ENCODE assay signal across 23 cellular contexts in the genomic region with DNA sequence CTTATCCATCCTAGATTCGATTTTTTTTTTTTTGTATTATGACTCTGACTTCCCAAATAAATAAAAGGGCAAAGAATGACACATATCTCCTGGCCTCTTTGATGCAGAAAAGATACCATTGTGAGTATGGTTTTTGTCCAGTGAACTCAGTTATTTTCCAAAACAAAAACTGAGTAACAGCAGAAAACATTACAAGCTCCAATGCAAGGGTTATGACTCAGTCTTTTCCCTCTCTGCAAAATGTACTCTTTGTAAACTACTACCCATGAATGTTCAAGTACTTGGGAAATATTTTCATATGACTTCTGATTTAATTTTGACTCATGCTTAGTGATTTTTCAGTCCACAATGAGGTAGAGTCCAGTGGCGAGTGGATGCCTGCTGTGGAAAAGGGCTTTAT.
DNase-seq lines count a peak whose midpoint lies in the region; ATAC-seq and TF ChIP-seq lines count a peak whose summit lies in the region.
"Had no signal": no experiment of that assay in that cellular context is flagged by ENCODE, and none has a peak within 500 bp of the region (broad histone marks: within the 10 kb centered on the region; RNA-seq: fewer than 3 reads in every experiment).

No MANE protein-coding gene starts in this region.

- H3K9me3 Mint-ChIP-seq in natural killer cell treated with Interleukin-12 subunit alpha and Interleukin-12 subunit beta and Interleukin-15 and Interleukin-18, amount 100 ng/mL, for 72 hours: peaks cover 3% of the 10 kb centered on the region
- H3K9me3 Mint-ChIP-seq: T-helper 1 cell treated with Interleukin-12 subunit alpha and Interleukin-12 subunit beta and Interleukin-4 antibody, amounts not matched to agents 30 μg/mL and 1 μg/mL, for 36 hours had no signal

- H3K4me3 ChIP-seq in choroid plexus epithelial cell (ENCODE audit: low read depth, low read length) (no peak overlapping the region), left lung (no peak overlapping the region), heart left ventricle (no peak overlapping the region)
- H3K4me3 ChIP-seq: left ventricle myocardium inferior, mucosa of descending colon, neural progenitor cell, uterus had no signal

- H3K4me3 Mint-ChIP-seq in natural killer cell treated with Interleukin-12 subunit alpha and Interleukin-12 subunit beta and Interleukin-15 and Interleukin-18, amount 100 ng/mL, for 72 hours: no peak overlapping the region
- H3K4me3 Mint-ChIP-seq: CD4-positive, alpha-beta T cell; neural progenitor cell; T-helper 1 cell treated with Interleukin-12 subunit alpha and Interleukin-12 subunit beta and Interleukin-4 antibody, amounts not matched to agents 30 μg/mL and 1 μg/mL, for 36 hours had no signal

- no peaks in the 10 kb centered on the region for H3K27me3 Mint-ChIP-seq in natural killer cell treated with Interleukin-12 subunit alpha and Interleukin-12 subunit beta and Interleukin-15 and Interleukin-18, amount 100 ng/mL, for 72 hours
- H3K27me3 Mint-ChIP-seq: CD4-positive, alpha-beta T cell had no signal

- DNase-seq in Caki2 (ENCODE audit: low read depth) (peak; percentile 1), RKO (ENCODE audit: low spot score) (peak; percentile 37), choroid plexus epithelial cell (ENCODE audit: low read depth) (peak; percentile 49), left lung (no peak), RWPE1 (ENCODE audit: low spot score) (no peak), heart left ventricle (no peak)
- no peak for DNase-seq in natural killer cell treated with Interleukin-12 subunit alpha and Interleukin-12 subunit beta and Interleukin-15 and Interleukin-18, amount 100 ng/mL, for 72 hours (ENCODE audit: low spot score)
- DNase-seq: activated naive CD4-positive, alpha-beta T cell; anterior cingulate cortex; CD4-positive, alpha-beta T cell; cortex of kidney; DMS53; left ventricle myocardium inferior; mucosa of descending colon; NCI-H1436; NCI-H69; SIG-M5; stimulated activated CD8-positive, alpha-beta memory T cell treated with anti-CD3 and anti-CD28 coated beads, Interleukin-4, amount 100 ng/mL, for 48 hours; uterus had no signal

- in situ Hi-C loops in Caki2 (cut with HindIII; ENCODE audit: low pct_unique_long_range_greater_than_20kb, low sequenced_read_pairs): no loop called here

- no peak overlapping the region for H3K27ac ChIP-seq in left lung
- no peak overlapping the region for H3K27ac ChIP-seq in RWPE1
- no peak overlapping the region for H3K27ac ChIP-seq in heart left ventricle
- H3K27ac ChIP-seq: left ventricle myocardium inferior, neural progenitor cell, uterus, VCaP had no signal

- no peaks in the 10 kb centered on the region for H3K4me1 Mint-ChIP-seq in natural killer cell treated with Interleukin-12 subunit alpha and Interleukin-12 subunit beta and Interleukin-15 and Interleukin-18, amount 100 ng/mL, for 72 hours (ENCODE audit: low read depth in 2 of 2)
- H3K4me1 Mint-ChIP-seq: neural progenitor cell had no signal

- TF ChIP-seq POLR2A in heart left ventricle (IDR thresholded peaks at IDR 0.05): no peak

- intact Hi-C loops in left lung (cut with DNase I) (no loop called here), heart left ventricle (cut with DNase I) (loop anchor here in 4 of 10 donors (10.0 kb wide), 2 partner anchors 1112 to 1312 kb away; no protein-coding TSS in a partner anchor)

- no peaks in the 10 kb centered on the region for H3K4me1 ChIP-seq in left lung
- H3K4me1 ChIP-seq in heart left ventricle: no peaks in the 10 kb centered on the region
- H3K4me1 ChIP-seq: left ventricle myocardium inferior, uterus had no signal

- POLR2A ChIA-PET in RWPE1 (lab: Yijun Ruan, JAX; ENCODE audit: low non-redundant PET): no interaction called here

- no peaks in the 10 kb centered on the region for H3K9me3 ChIP-seq in left lung
- H3K9me3 ChIP-seq in heart left ventricle: no peaks in the 10 kb centered on the region
- H3K9me3 ChIP-seq: mucosa of descending colon, uterus had no signal

- H3K27me3 ChIP-seq in left lung: no peaks in the 10 kb centered on the region
- peaks cover 0 to 4% (median 0%) of the 10 kb centered on the region in 9 donors for H3K27me3 ChIP-seq in heart left ventricle
- H3K27me3 ChIP-seq: neural progenitor cell, uterus had no signal

- no peak overlapping the region for H3K27ac Mint-ChIP-seq in natural killer cell treated with Interleukin-12 subunit alpha and Interleukin-12 subunit beta and Interleukin-15 and Interleukin-18, amount 100 ng/mL, for 72 hours
- H3K27ac Mint-ChIP-seq: CD4-positive, alpha-beta T cell; neural progenitor cell; T-helper 1 cell treated with Interleukin-12 subunit alpha and Interleukin-12 subunit beta and Interleukin-4 antibody, amounts not matched to agents 30 μg/mL and 1 μg/mL, for 36 hours had no signal

- TF ChIP-seq CTCF in choroid plexus epithelial cell (conservative IDR thresholded peaks at IDR 0.05; ENCODE audit: low read depth, low read length) (no peak), left lung (IDR thresholded peaks at IDR 0.05) (no peak), RWPE1 (conservative IDR thresholded peaks at IDR 0.05; ENCODE audit: low read depth) (no peak), heart left ventricle (IDR thresholded peaks at IDR 0.05) (no peak)

- peak; percentile 41 for ATAC-seq in left lung
- no peak for ATAC-seq in natural killer cell treated with Interleukin-12 subunit alpha and Interleukin-12 subunit beta and Interleukin-15 and Interleukin-18, amount 100 ng/mL, for 72 hours
- no peak for ATAC-seq in HG03354 (IDR thresholded peaks at IDR 0.05; ENCODE audit: poor library complexity, severe bottlenecking, unreplicated experiment)
- no peak for ATAC-seq in heart left ventricle
- ATAC-seq: mucosa of descending colon had no signal

- 73 to 80% (median 74%) methylated on average over 2 of the region's 2 CpGs for WGBS in heart left ventricle, 4 donors

- H3K36me3 Mint-ChIP-seq in natural killer cell treated with Interleukin-12 subunit alpha and Interleukin-12 subunit beta and Interleukin-15 and Interleukin-18, amount 100 ng/mL, for 72 hours: no peaks in the 10 kb centered on the region
- H3K36me3 Mint-ChIP-seq: neural progenitor cell had no signal

- no peaks in the 10 kb centered on the region for H3K36me3 ChIP-seq in left lung
- no peaks in the 10 kb centered on the region for H3K36me3 ChIP-seq in heart left ventricle
- H3K36me3 ChIP-seq: left ventricle myocardium inferior, neural progenitor cell, uterus had no signal

- CTCF ChIA-PET in RWPE1 (lab: Yijun Ruan, JAX): interaction anchor here (0.6 to 0.7 kb wide), 3 partner anchors 14 to 921 kb away, joined by 3 read pairs; no protein-coding TSS in a partner anchor

Comparison
In these comparisons a context has a peak if more than half of its experiments do, and no peak if none do; other contexts are left out.
1. DNase-seq: peak in Caki2 (single experiment), RKO (single experiment) and choroid plexus epithelial cell (single experiment); none in left lung (0 of 2), natural killer cell treated with Interleukin-12 subunit alpha and Interleukin-12 subunit beta and Interleukin-15 and Interleukin-18, amount 100 ng/mL, for 72 hours (single experiment), RWPE1 (single experiment) and heart left ventricle (0 of 5).